16 cellular contexts compared by ENCODE assay signal in genomic region chr2:35783723-35784122, GRCh38.
DNase-seq lines count a peak whose midpoint lies in the region; ATAC-seq and TF ChIP-seq lines count a peak whose summit lies in the region.
"Had no signal": no experiment of that assay in that cellular context is flagged by ENCODE, and none has a peak within 500 bp of the region (broad histone marks: within the 10 kb centered on the region; RNA-seq: fewer than 3 reads in every experiment).

No MANE protein-coding gene starts in this region.

- no peak overlapping the region for H3K4me3 Mint-ChIP-seq in Calu3 (ENCODE audit: low read depth, unreplicated experiment)
- H3K4me3 Mint-ChIP-seq: activated CD4-positive, alpha-beta memory T cell treated with anti-CD3 and anti-CD28 coated beads, Interleukin-2, amount 10 ng/mL, durations not matched to agents 7 days and 5 days; central memory CD8-positive, alpha-beta T cell had no signal

- DNase-seq in Calu3, result peak; percentile 52
- peak; percentile 7 for DNase-seq in HS-27A (ENCODE audit: low read depth)
- DNase-seq in T1000 (lab: John Stamatoyannopoulos, UW), result peak; percentile 16
- peak; percentile 1 for DNase-seq in iris pigment epithelial cell (ENCODE audit: low read depth)
- DNase-seq in NCI-H2196 (lab: John Stamatoyannopoulos, UW; ENCODE audit: unreplicated experiment), result no peak
- no peak for DNase-seq in HPDE6-E6E7 (ENCODE audit: extremely low spot score)
- DNase-seq in COLO829 (ENCODE audit: low spot score), result no peak
- DNase-seq: activated CD4-positive, alpha-beta memory T cell treated with anti-CD3 and anti-CD28 coated beads, Interleukin-2, amount 10 ng/mL, durations not matched to agents 7 days and 5 days; AML-193; KG1; left ventricle myocardium inferior; NCI-H510A treated with DMSO at 0.1 percent for 48 hours; stimulated activated CD4-positive, alpha-beta T cell treated with anti-CD3 and anti-CD28 coated beads, Interleukin-4, amount 100 ng/mL, for 1 hour; stimulated activated CD8-positive, alpha-beta memory T cell treated with anti-CD3 and anti-CD28 coated beads, Interleukin-4, amount 100 ng/mL, for 48 hours had no signal

- no peak overlapping the region for H3K27ac Mint-ChIP-seq in Calu3 (ENCODE audit: unreplicated experiment)
- H3K27ac Mint-ChIP-seq: activated CD4-positive, alpha-beta memory T cell treated with anti-CD3 and anti-CD28 coated beads, Interleukin-2, amount 10 ng/mL, durations not matched to agents 7 days and 5 days had no signal

- H3K36me3 Mint-ChIP-seq in Calu3 (ENCODE audit: insufficient read depth, unreplicated experiment), result no peaks in the 10 kb centered on the region

- intact Hi-C loops in Calu3 (cut with micrococcal nuclease; ENCODE audit: unreplicated experiment), result loop anchor here (2.0 kb wide), 1 partner anchor 615 kb away; no protein-coding TSS in a partner anchor

- CTCF ChIA-PET in Calu3 (lab: Charles Lee), result interaction anchor here (1.0 kb wide), 1 partner anchor 414 kb away, joined by 3 read pairs; no protein-coding TSS in a partner anchor

- peaks cover 9% of the 10 kb centered on the region for H3K9me3 Mint-ChIP-seq in Calu3 (ENCODE audit: low read depth, unreplicated experiment)
- H3K9me3 Mint-ChIP-seq: central memory CD8-positive, alpha-beta T cell had no signal

- no TSS peak for BruUV-seq in Calu3 (replicated peaks; lab: Mats Ljungman, UMichigan)

- no peak for TF ChIP-seq CTCF in Calu3 (IDR thresholded peaks at IDR 0.05; ENCODE audit: unreplicated experiment)

- ATAC-seq in HG02981 (IDR thresholded peaks at IDR 0.05; ENCODE audit: unreplicated experiment), result no peak

- no peaks in the 10 kb centered on the region for H3K27me3 Mint-ChIP-seq in Calu3 (ENCODE audit: unreplicated experiment)
- H3K27me3 Mint-ChIP-seq: activated CD4-positive, alpha-beta memory T cell treated with anti-CD3 and anti-CD28 coated beads, Interleukin-2, amount 10 ng/mL, durations not matched to agents 7 days and 5 days had no signal

- no peaks in the 10 kb centered on the region for H3K4me1 Mint-ChIP-seq in Calu3 (ENCODE audit: low read depth, unreplicated experiment)
- H3K4me1 Mint-ChIP-seq: activated CD4-positive, alpha-beta memory T cell treated with anti-CD3 and anti-CD28 coated beads, Interleukin-2, amount 10 ng/mL, durations not matched to agents 7 days and 5 days; central memory CD8-positive, alpha-beta T cell had no signal

Comparison
In these comparisons a context has a peak if more than half of its experiments do, and no peak if none do; other contexts are left out.
1. DNase-seq: peak in Calu3 (single experiment), HS-27A (single experiment), T1000 (single experiment) and iris pigment epithelial cell (single experiment); none in NCI-H2196 (single experiment), HPDE6-E6E7 (single experiment) and COLO829 (single experiment).